ENCODE assay signal across 8 cellular contexts in the genomic region with DNA sequence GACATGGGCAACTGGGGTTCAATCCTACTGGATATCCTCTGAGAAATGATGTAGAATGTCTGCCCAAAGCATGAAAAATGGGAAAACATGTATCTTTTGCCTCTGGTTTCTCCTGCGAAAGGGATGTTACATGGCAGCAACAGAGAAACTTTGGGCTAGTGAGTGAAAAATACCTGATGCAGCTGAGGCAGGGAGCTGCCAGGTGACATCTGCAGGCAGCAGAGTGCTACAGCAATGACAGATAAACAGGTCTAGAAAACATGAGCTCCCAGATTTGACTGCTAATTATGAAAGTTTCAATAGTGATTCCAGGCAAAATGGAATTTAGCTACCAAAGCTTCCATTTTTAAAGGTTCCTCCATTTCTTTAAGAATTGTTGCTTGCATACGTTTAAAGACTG. TPM values are rescaled to one million over a fixed set of nuclear protein-coding genes. Genes with fewer than 3 reads are reported as not detected.
DNase-seq lines count a peak whose midpoint lies in the region; ATAC-seq, FAIRE-seq and TF ChIP-seq lines count a peak whose summit lies in the region.

No MANE protein-coding gene starts in this region.

- no peak overlapping the region for H3K27ac ChIP-seq in RWPE1

- CTCF ChIA-PET in RWPE1 (lab: Yijun Ruan, JAX): interaction anchor here (0.5 to 1.6 kb wide), 10 partner anchors 22 to 288 kb away, joined by 3 to 4 read pairs (median 3); no protein-coding TSS in a partner anchor

- DNase-seq in AG10803 (ENCODE audit: low read depth) (no peak), GM19239 (ENCODE audit: insufficient read length, low spot score) (no peak), RWPE1 (ENCODE audit: low spot score) (peak; percentile 25), kidney glomerular epithelial cell (lab: John Stamatoyannopoulos, UW) (peak; percentile 42), amygdala (lab: John Stamatoyannopoulos, UW) (no peak)
- DNase-seq in activated naive CD4-positive, alpha-beta T cell treated with anti-CD3 and anti-CD28 coated beads, Interleukin-2, amount 50 U/mL, for 72 hours (ENCODE audit: low spot score in 2 of 2): no peak
- no peak for DNase-seq in activated CD4-positive, alpha-beta T cell treated with anti-CD3 and anti-CD28 coated beads for 1 hour

- H3K36me3 Mint-ChIP-seq in activated naive CD4-positive, alpha-beta T cell treated with anti-CD3 and anti-CD28 coated beads, Interleukin-2, amount 50 U/mL, for 72 hours: no peaks in the 10 kb centered on the region

- no peak overlapping the region for H3K4me3 ChIP-seq in AG10803 (ENCODE audit: low read length)

- ATAC-seq in GM18519 (IDR thresholded peaks at IDR 0.05; ENCODE audit: low FRiP score, unreplicated experiment): no peak
- ATAC-seq in activated naive CD4-positive, alpha-beta T cell treated with anti-CD3 and anti-CD28 coated beads, Interleukin-2, amount 50 U/mL, for 72 hours: no peak

- no peak overlapping the region for H3K27ac Mint-ChIP-seq in activated naive CD4-positive, alpha-beta T cell treated with anti-CD3 and anti-CD28 coated beads, Interleukin-2, amount 50 U/mL, for 72 hours

- FAIRE-seq in GM19239 (lab: Jason Lieb, UNC): peak; percentile 54

- POLR2A ChIA-PET in RWPE1 (lab: Yijun Ruan, JAX; ENCODE audit: low non-redundant PET): no interaction called here

- H3K9me3 Mint-ChIP-seq in activated naive CD4-positive, alpha-beta T cell treated with anti-CD3 and anti-CD28 coated beads, Interleukin-2, amount 50 U/mL, for 72 hours: no peaks in the 10 kb centered on the region

- peak; percentile 22; the same call in 1 of the 2 replicates for TF ChIP-seq CTCF in AG10803 (conservative IDR thresholded peaks at IDR 0.05; ENCODE audit: low read length)
- TF ChIP-seq CTCF in RWPE1 (conservative IDR thresholded peaks at IDR 0.05; ENCODE audit: low read depth): peak; percentile 44; the same call in 1 of the 2 replicates

RNA-seq across cellular contexts. Expression of a gene that starts 4.8 kb away (rescaled TPM):
- not detected for total RNA-seq in activated naive CD4-positive, alpha-beta T cell treated with anti-CD3 and anti-CD28 coated beads, Interleukin-2, amount 50 U/mL, for 72 hours

RNA-seq across cellular contexts. Expression of a gene that starts 11.3 kb away (rescaled TPM):
- total RNA-seq in activated naive CD4-positive, alpha-beta T cell treated with anti-CD3 and anti-CD28 coated beads, Interleukin-2, amount 50 U/mL, for 72 hours: not detected

RNA-seq across cellular contexts. Expression of a gene that starts 27.9 kb away (rescaled TPM):
- not detected for total RNA-seq in activated naive CD4-positive, alpha-beta T cell treated with anti-CD3 and anti-CD28 coated beads, Interleukin-2, amount 50 U/mL, for 72 hours

Comparison
In these comparisons a context has a peak if more than half of its experiments do, and no peak if none do; other contexts are left out.
1. DNase-seq: peak in RWPE1 (single experiment) and kidney glomerular epithelial cell (single experiment); none in AG10803 (single experiment), GM19239 (single experiment), activated naive CD4-positive, alpha-beta T cell treated with anti-CD3 and anti-CD28 coated beads, Interleukin-2, amount 50 U/mL, for 72 hours (0 of 2), activated CD4-positive, alpha-beta T cell treated with anti-CD3 and anti-CD28 coated beads for 1 hour (single experiment) and amygdala (0 of 56).